In genomic region chr10:68954904-68955303, GRCh38 we compare ENCODE assay signal across 8 cellular contexts. TPM values are rescaled to one million over a fixed set of nuclear protein-coding genes. Genes with fewer than 3 reads are reported as not detected.
DNase-seq lines count a peak whose midpoint lies in the region; ATAC-seq, FAIRE-seq and TF ChIP-seq lines count a peak whose summit lies in the region.

No MANE protein-coding gene starts in this region.

- peaks cover 31% of the 10 kb centered on the region for H3K4me1 Mint-ChIP-seq in activated CD4-positive, alpha-beta memory T cell treated with anti-CD3 and anti-CD28 coated beads for 36 hours (ENCODE audit: low read depth)

- peak overlapping the region; percentile 92 for H3K9ac ChIP-seq in GM23248
- H3K9ac ChIP-seq in iPS-15b (ENCODE audit: low read depth, low read length): no peak overlapping the region

- peaks cover 35% of the 10 kb centered on the region for H3K79me2 ChIP-seq in GM23248 (ENCODE audit: insufficient read depth)

- 87% methylated on average over 12 of the region's 12 CpGs for WGBS in A549 (ENCODE audit: missing lambda C conversion rate)
- 90 to 92% methylated on average over 12 of the region's 12 CpGs for WGBS in GM23248 (ENCODE audit: low coverage in 1 of 2, low lambda C conversion rate in 2 of 2, missing lambda C conversion rate in 2 of 2), 2 experiments
- 89 to 97% methylated on average over 9 to 12 of the region's 12 CpGs for WGBS in transverse colon (ENCODE audit: low coverage in 1 of 2), 2 donors

- H3K4me2 ChIP-seq in A549: peak overlapping the region; percentile 77
- peak overlapping the region; percentile 99 for H3K4me2 ChIP-seq in GM23248 (ENCODE audit: unreplicated experiment)

- H3K36me3 ChIP-seq in GM23248 (ENCODE audit: low read depth) (peaks cover under 1% of the 10 kb centered on the region; the same call in 1 of the 2 replicates), iPS-15b (ENCODE audit: control insufficient read depth, insufficient read depth, low read length) (peaks cover 2% of the 10 kb centered on the region), transverse colon (peaks cover 0 to 2% (median 0%) of the 10 kb centered on the region in 4 donors)

- H3K27ac ChIP-seq in A549 (peak overlapping the region; percentile 92 to 98), GM23248 (peak overlapping the region; percentile 88), transverse colon (peak overlapping the region in 2 of 4 donors; percentile 96 to 98)

- no peaks in the 10 kb centered on the region for H3K9me3 Mint-ChIP-seq in activated CD4-positive, alpha-beta memory T cell treated with anti-CD3 and anti-CD28 coated beads for 36 hours

- DNase-seq in A549 (ENCODE audit: low read depth in 1 of 2, low spot score in 1 of 2) (no peak), GM23248 (no peak), NCI-H1417 (lab: John Stamatoyannopoulos, UW) (no peak), transverse colon (no peak)
- DNase-seq in activated CD4-positive, alpha-beta memory T cell treated with anti-CD3 and anti-CD28 coated beads for 36 hours: no peak

- no peak for FAIRE-seq in A549 (lab: Jason Lieb, UNC)

- POLR2A ChIA-PET in A549 (lab: Yijun Ruan, JAX): interaction anchor here (1.0 to 1.9 kb wide), 5 partner anchors 8 to 225 kb away, joined by 3 to 6 read pairs (median 3); partner anchors contain the start of genes DDX50 and SUPV3L1
- POLR2A ChIA-PET in activated CD4-positive, alpha-beta memory T cell treated with anti-CD3 and anti-CD28 coated beads for 36 hours (lab: Charles Lee): interaction anchor here (1.0 to 3.2 kb wide), 7 partner anchors 8 to 94 kb away, joined by 3 to 19 read pairs (median 5); partner anchors contain the start of genes DDX50 and KIFBP

- H3K4me1 ChIP-seq in A549: peaks cover 26% of the 10 kb centered on the region
- peaks cover 15% of the 10 kb centered on the region for H3K4me1 ChIP-seq in GM23248 (ENCODE audit: insufficient read depth)
- H3K4me1 ChIP-seq in iPS-15b (ENCODE audit: control insufficient read depth, insufficient read depth, low read length): no peaks in the 10 kb centered on the region
- peaks cover 8 to 28% (median 18%) of the 10 kb centered on the region in 4 donors for H3K4me1 ChIP-seq in transverse colon

- CTCF ChIA-PET in A549 (lab: Yijun Ruan, JAX): interaction anchor here (0.8 to 2.2 kb wide), 13 partner anchors 13 to 139 kb away, joined by 3 to 8 read pairs (median 5); no protein-coding TSS in a partner anchor
- CTCF ChIA-PET in activated CD4-positive, alpha-beta memory T cell treated with anti-CD3 and anti-CD28 coated beads for 36 hours (lab: Charles Lee): interaction anchor here (0.7 to 2.0 kb wide), 5 partner anchors 32 to 621 kb away, joined by 3 to 15 read pairs (median 11); partner anchors contain the start of gene DDX50

- in situ Hi-C loops in GM23248 (cut with MboI) (no loop called here), transverse colon (cut with MboI; ENCODE audit: low pct_ligation_motif_present in 1 of 4, low pct_unique_long_range_greater_than_20kb in 1 of 4, low sequenced_read_pairs in 3 of 4) (no loop called here)

- peak overlapping the region; percentile 73 for H3K27ac Mint-ChIP-seq in activated CD4-positive, alpha-beta memory T cell treated with anti-CD3 and anti-CD28 coated beads for 36 hours

- no peaks in the 10 kb centered on the region for H3K9me2 ChIP-seq in GM23248 (ENCODE audit: insufficient read depth)

- intact Hi-C loops in activated CD4-positive, alpha-beta memory T cell treated with anti-CD3 and anti-CD28 coated beads for 36 hours (cut with micrococcal nuclease): loop anchor here (5.0 kb wide), 2 partner anchors 267 to 623 kb away; partner anchors contain the start of genes HKDC1, HNRNPH3 and PBLD
- intact Hi-C loops in transverse colon (cut with DNase I; ENCODE audit: low total_unique reads): no loop called here

- TF ChIP-seq EP300 in A549 (IDR thresholded peaks at IDR 0.05) (no peak), transverse colon (IDR thresholded peaks at IDR 0.05; ENCODE audit: low read depth) (no peak)

- no peaks in the 10 kb centered on the region for H3K27me3 Mint-ChIP-seq in activated CD4-positive, alpha-beta memory T cell treated with anti-CD3 and anti-CD28 coated beads for 36 hours

- H4K20me1 ChIP-seq in GM23248 (ENCODE audit: insufficient read depth): no peaks in the 10 kb centered on the region

- H3K36me3 Mint-ChIP-seq in activated CD4-positive, alpha-beta memory T cell treated with anti-CD3 and anti-CD28 coated beads for 36 hours: peaks cover 36% of the 10 kb centered on the region

- H3K27me3 ChIP-seq in GM23248 (replicated peaks; ENCODE audit: insufficient read depth) (no peaks in the 10 kb centered on the region), iPS-15b (ENCODE audit: control insufficient read depth, insufficient read depth, low read length) (no peaks in the 10 kb centered on the region), transverse colon (no peaks in the 10 kb centered on the region)

- H2AFZ ChIP-seq in GM23248: no peak overlapping the region; the same call in 1 of the 2 replicates

- no peak for TF ChIP-seq POLR2A in A549 (IDR thresholded peaks at IDR 0.05; ENCODE audit: low read length)
- TF ChIP-seq POLR2A in transverse colon (IDR thresholded peaks at IDR 0.05): no peak

- TF ChIP-seq CTCF in A549 (IDR thresholded peaks at IDR 0.05) (no peak), transverse colon (IDR thresholded peaks at IDR 0.05) (no peak)

- H3K4me3 Mint-ChIP-seq in activated CD4-positive, alpha-beta memory T cell treated with anti-CD3 and anti-CD28 coated beads for 36 hours: peak overlapping the region; percentile 56

- TF ChIP-seq RAD21 in A549 (conservative IDR thresholded peaks at IDR 0.05 in 1 of 2, IDR thresholded peaks at IDR 0.05 in 1 of 2): no peak

- ATAC-seq in A549: no peak
- no peak for ATAC-seq in GM18502 (IDR thresholded peaks at IDR 0.05; ENCODE audit: poor library complexity, unreplicated experiment)
- ATAC-seq in activated CD4-positive, CD25-positive, alpha-beta regulatory T cell treated with anti-CD3 and anti-CD28 coated beads, Interleukin-2, amount 50 U/mL, for 24 hours: no peak

- H3K4me3 ChIP-seq in A549 (peak overlapping the region; percentile 98), GM23248 (peak overlapping the region; percentile 82; the same call in 1 of the 2 replicates), iPS-15b (ENCODE audit: low read depth, low read length) (peak overlapping the region; percentile 98), transverse colon (peak overlapping the region in 2 of 4 donors; percentile 89 to 98)

- H3K9me3 ChIP-seq in A549 (no peaks in the 10 kb centered on the region), GM23248 (ENCODE audit: low read depth) (no peaks in the 10 kb centered on the region), iPS-15b (ENCODE audit: control insufficient read depth, insufficient read depth, low read length) (no peaks in the 10 kb centered on the region), transverse colon (no peaks in the 10 kb centered on the region)

- peaks cover 37% of the 10 kb centered on the region for H3F3A ChIP-seq in GM23248 (ENCODE audit: insufficient read depth)

TF ChIP-seq in A549, 52 proteins besides CTCF, POLR2A, EP300 and RAD21 (continues in another document):
- no peak for TF ChIP-seq RFX5 (IDR thresholded peaks at IDR 0.05)
- no peak for TF ChIP-seq TP53 (CRISPR knock-in tag; IDR thresholded peaks at IDR 0.05)

RNA-seq across cellular contexts. Expression of gene DDX21, which starts 1.1 kb away (rescaled TPM):
- polyA plus RNA-seq in A549 (2011; rRNA removed) (142 and 218 TPM in 2 replicates), A549 (2017; fragmentation: RNase III; extraction: RNeasy Plus Mini Kit Qiagen cat#74134 plus additional on column Dnase treatment) (113 to 137 TPM (median 113 TPM) in 3 replicates), GM23248 (2016; fragmentation: Nextera tagmentation; extraction: Ambion mirVana) (24.1 and 24.7 TPM in 2 replicates)
- 41.2 and 41.5 TPM in 2 replicates for polyA plus RNA-seq in A549 (2012; cell fraction: cytosol; rRNA removed)
- polyA plus RNA-seq in A549 (2012; cell fraction: nucleus; rRNA removed): 25.9 and 44.9 TPM in 2 replicates
- 61.4 and 61.6 TPM in 2 replicates for polyA minus RNA-seq in A549 (2011; rRNA and poly(A)+ RNA removed)
- total RNA-seq in GM23248 (2014; rRNA removed; shearing (Covaris generic)): 68.2 and 77.8 TPM in 2 replicates
- 100 to 1,000 TPM; 156 to 158 TPM for total RNA-seq in activated CD4-positive, alpha-beta memory T cell treated with anti-CD3 and anti-CD28 coated beads for 36 hours
- total RNA-seq in transverse colon: 10 to 100 TPM in 3 of 4 donors, 1 to 10 TPM in 1; 8.8 to 29.5 (median 17.0) TPM

RNA-seq across cellular contexts. Expression of gene KIFBP, which starts 33.7 kb away (rescaled TPM):
- polyA plus RNA-seq in A549 (2011; rRNA removed) (43.7 and 53.8 TPM in 2 replicates), A549 (2017; fragmentation: RNase III; extraction: RNeasy Plus Mini Kit Qiagen cat#74134 plus additional on column Dnase treatment) (35.2 to 36.1 TPM (median 35.4 TPM) in 3 replicates), GM23248 (2016; fragmentation: Nextera tagmentation; extraction: Ambion mirVana) (53.9 and 54.0 TPM in 2 replicates)
- polyA plus RNA-seq in A549 (2012; cell fraction: cytosol; rRNA removed): 14.6 TPM in 2 replicates
- polyA plus RNA-seq in A549 (2012; cell fraction: nucleus; rRNA removed): 12.8 and 13.2 TPM in 2 replicates
- polyA minus RNA-seq in A549 (2011; rRNA and poly(A)+ RNA removed): 14.1 and 15.0 TPM in 2 replicates
- 56.5 and 58.3 TPM in 2 replicates for total RNA-seq in GM23248 (2014; rRNA removed; shearing (Covaris generic))
- 10 to 100 TPM; 23.0 to 25.2 TPM for total RNA-seq in activated CD4-positive, alpha-beta memory T cell treated with anti-CD3 and anti-CD28 coated beads for 36 hours
- total RNA-seq in transverse colon: 10 to 100 TPM; 20.2 to 31.2 (median 22.6) TPM

RNA-seq across cellular contexts. Expression of gene DDX50, which starts 53.8 kb away (rescaled TPM):
- polyA plus RNA-seq in A549 (2011; rRNA removed) (50.7 and 64.6 TPM in 2 replicates), A549 (2017; fragmentation: RNase III; extraction: RNeasy Plus Mini Kit Qiagen cat#74134 plus additional on column Dnase treatment) (35.1 to 36.1 TPM (median 35.6 TPM) in 3 replicates), GM23248 (2016; fragmentation: Nextera tagmentation; extraction: Ambion mirVana) (40.4 and 43.6 TPM in 2 replicates)
- polyA plus RNA-seq in A549 (2012; cell fraction: cytosol; rRNA removed): 18.0 and 22.4 TPM in 2 replicates
- 8.9 and 11.6 TPM in 2 replicates for polyA plus RNA-seq in A549 (2012; cell fraction: nucleus; rRNA removed)
- polyA minus RNA-seq in A549 (2011; rRNA and poly(A)+ RNA removed): 19.5 and 21.8 TPM in 2 replicates
- total RNA-seq in GM23248 (2014; rRNA removed; shearing (Covaris generic)): 49.0 and 63.4 TPM in 2 replicates
- total RNA-seq in activated CD4-positive, alpha-beta memory T cell treated with anti-CD3 and anti-CD28 coated beads for 36 hours: 10 to 100 TPM; 68.8 to 71.9 TPM
- 10 to 100 TPM in 3 of 4 donors, 1 to 10 TPM in 1; 8.2 to 42.0 (median 23.2) TPM for total RNA-seq in transverse colon
